29 cellular contexts compared by ENCODE assay signal in genomic region chr11:11929920-11930319, GRCh38.
"Had no signal": no experiment of that assay in that cellular context is flagged by ENCODE, and none has a peak within 500 bp of the region (broad histone marks: within the 10 kb centered on the region; RNA-seq: fewer than 3 reads in every experiment).

No MANE protein-coding gene starts in this region.

- ATAC-seq: activated naive CD8-positive, alpha-beta T cell treated with anti-CD3 and anti-CD28 coated beads, Interleukin-2, amount 50 U/mL, for 24 hours; activated T-cell treated with anti-CD3 and anti-CD28 coated beads, Interleukin-2, amount 50 U/mL, for 72 hours; body of pancreas; gastroesophageal sphincter had no signal

- H3K36me3 ChIP-seq: colonic mucosa had no signal

- H3K9me3 ChIP-seq: body of pancreas, colonic mucosa, esophagus squamous epithelium, gastroesophageal sphincter had no signal

- H3K27me3 ChIP-seq: adrenal gland, body of pancreas, colonic mucosa, esophagus squamous epithelium, gastroesophageal sphincter had no signal

- FAIRE-seq: endothelial cell of umbilical vein had no signal

- H3K4me1 Mint-ChIP-seq: activated naive CD8-positive, alpha-beta T cell treated with anti-CD3 and anti-CD28 coated beads, Interleukin-2, amount 50 U/mL, for 24 hours had no signal

- H3K4me3 Mint-ChIP-seq: activated CD4-positive, alpha-beta memory T cell treated with anti-CD3 and anti-CD28 coated beads, Interleukin-2, amount 10 ng/mL, durations not matched to agents 7 days and 5 days; activated CD4-positive, alpha-beta T cell treated with anti-CD3 and anti-CD28 coated beads, Interleukin-2, amount 10 ng/mL, durations not matched to agents 7 days and 5 days; activated naive CD4-positive, alpha-beta T cell treated with anti-CD3 and anti-CD28 coated beads for 36 hours; activated naive CD4-positive, alpha-beta T cell treated with anti-CD3 and anti-CD28 coated beads, Interleukin-2, amount 50 U/mL, for 24 hours; activated naive CD8-positive, alpha-beta T cell treated with anti-CD3 and anti-CD28 coated beads for 36 hours; activated naive CD8-positive, alpha-beta T cell treated with anti-CD3 and anti-CD28 coated beads, Interleukin-2, amount 50 U/mL, for 24 hours; activated T-cell treated with anti-CD3 and anti-CD28 coated beads, Interleukin-2, amount 50 U/mL, for 24 hours; activated T-cell treated with anti-CD3 and anti-CD28 coated beads, Interleukin-2, amount 50 U/mL, for 72 hours had no signal

- H3K27ac ChIP-seq: adrenal gland, body of pancreas, colonic mucosa, epithelial cell of prostate, esophagus squamous epithelium, gastroesophageal sphincter had no signal

- DNase-seq: activated CD4-positive, alpha-beta memory T cell treated with anti-CD3 and anti-CD28 coated beads, Interleukin-2, amount 10 ng/mL, durations not matched to agents 7 days and 5 days; activated CD4-positive, alpha-beta T cell treated with anti-CD3 and anti-CD28 coated beads for 1 hour; activated CD4-positive, alpha-beta T cell treated with anti-CD3 and anti-CD28 coated beads for 4 hours; activated CD4-positive, alpha-beta T cell treated with anti-CD3 and anti-CD28 coated beads, Interleukin-2, amount 10 ng/mL, durations not matched to agents 7 days and 5 days; activated CD4-positive, alpha-beta T cell treated with anti-CD3 and anti-CD28 coated beads, Interleukin-2, amount 50 U/mL, for 4 hours; activated CD8-positive, alpha-beta memory T cell treated with anti-CD3 and anti-CD28 coated beads, Interleukin-2, amount 50 U/mL, for 48 hours; activated effector memory CD4-positive, alpha-beta T cell treated with anti-CD3 and anti-CD28 coated beads, Interleukin-2, amount 50 U/mL, for 16 hours; activated naive CD4-positive, alpha-beta T cell treated with anti-CD3 and anti-CD28 coated beads for 36 hours; activated naive CD8-positive, alpha-beta T cell treated with anti-CD3 and anti-CD28 coated beads for 36 hours; activated naive CD8-positive, alpha-beta T cell treated with anti-CD3 and anti-CD28 coated beads, Interleukin-2, amount 50 U/mL, for 24 hours; activated T-cell treated with anti-CD3 and anti-CD28 coated beads for 4 hours; activated T-cell treated with anti-CD3 and anti-CD28 coated beads, Interleukin-2, amount 50 U/mL, for 24 hours; activated T-cell treated with anti-CD3 and anti-CD28 coated beads, Interleukin-2, amount 50 U/mL, for 72 hours; adrenal gland; amygdala; aorta; body of pancreas; central memory CD4-positive, alpha-beta T cell; cerebellar nuclear complex; colonic mucosa; effector CD8-positive, alpha-beta T cell; esophagus squamous epithelium; foreskin melanocyte; hippocampal formation; T-helper 2 cell had no signal

- H3K4me3 ChIP-seq: adrenal gland, body of pancreas, colonic mucosa, esophagus squamous epithelium, gastroesophageal sphincter had no signal

- H3K27me3 Mint-ChIP-seq: activated CD4-positive, alpha-beta memory T cell treated with anti-CD3 and anti-CD28 coated beads, Interleukin-2, amount 10 ng/mL, durations not matched to agents 7 days and 5 days; activated CD4-positive, alpha-beta T cell treated with anti-CD3 and anti-CD28 coated beads, Interleukin-2, amount 10 ng/mL, durations not matched to agents 7 days and 5 days; activated naive CD4-positive, alpha-beta T cell treated with anti-CD3 and anti-CD28 coated beads, Interleukin-2, amount 50 U/mL, for 24 hours; activated naive CD8-positive, alpha-beta T cell treated with anti-CD3 and anti-CD28 coated beads for 36 hours; activated naive CD8-positive, alpha-beta T cell treated with anti-CD3 and anti-CD28 coated beads, Interleukin-2, amount 50 U/mL, for 24 hours; activated T-cell treated with anti-CD3 and anti-CD28 coated beads, Interleukin-2, amount 50 U/mL, for 24 hours had no signal

- H3K27ac Mint-ChIP-seq: activated CD4-positive, alpha-beta memory T cell treated with anti-CD3 and anti-CD28 coated beads, Interleukin-2, amount 10 ng/mL, durations not matched to agents 7 days and 5 days; activated CD4-positive, alpha-beta T cell treated with anti-CD3 and anti-CD28 coated beads, Interleukin-2, amount 10 ng/mL, durations not matched to agents 7 days and 5 days; activated naive CD4-positive, alpha-beta T cell treated with anti-CD3 and anti-CD28 coated beads for 36 hours; activated naive CD8-positive, alpha-beta T cell treated with anti-CD3 and anti-CD28 coated beads for 36 hours; activated naive CD8-positive, alpha-beta T cell treated with anti-CD3 and anti-CD28 coated beads, Interleukin-2, amount 50 U/mL, for 24 hours; activated T-cell treated with anti-CD3 and anti-CD28 coated beads, Interleukin-2, amount 50 U/mL, for 24 hours; activated T-cell treated with anti-CD3 and anti-CD28 coated beads, Interleukin-2, amount 50 U/mL, for 72 hours had no signal

- H3K4me1 ChIP-seq: body of pancreas, colonic mucosa, esophagus squamous epithelium had no signal

- H3K9me3 Mint-ChIP-seq: activated CD4-positive, alpha-beta memory T cell treated with anti-CD3 and anti-CD28 coated beads, Interleukin-2, amount 10 ng/mL, durations not matched to agents 7 days and 5 days; activated CD4-positive, alpha-beta T cell treated with anti-CD3 and anti-CD28 coated beads, Interleukin-2, amount 10 ng/mL, durations not matched to agents 7 days and 5 days; activated naive CD4-positive, alpha-beta T cell treated with anti-CD3 and anti-CD28 coated beads for 36 hours; activated naive CD4-positive, alpha-beta T cell treated with anti-CD3 and anti-CD28 coated beads, Interleukin-2, amount 50 U/mL, for 24 hours; activated naive CD8-positive, alpha-beta T cell treated with anti-CD3 and anti-CD28 coated beads for 36 hours; activated naive CD8-positive, alpha-beta T cell treated with anti-CD3 and anti-CD28 coated beads, Interleukin-2, amount 50 U/mL, for 24 hours; activated T-cell treated with anti-CD3 and anti-CD28 coated beads, Interleukin-2, amount 50 U/mL, for 24 hours; activated T-cell treated with anti-CD3 and anti-CD28 coated beads, Interleukin-2, amount 50 U/mL, for 72 hours had no signal
